ENCODE assay signal across 19 cellular contexts in the genomic region with DNA sequence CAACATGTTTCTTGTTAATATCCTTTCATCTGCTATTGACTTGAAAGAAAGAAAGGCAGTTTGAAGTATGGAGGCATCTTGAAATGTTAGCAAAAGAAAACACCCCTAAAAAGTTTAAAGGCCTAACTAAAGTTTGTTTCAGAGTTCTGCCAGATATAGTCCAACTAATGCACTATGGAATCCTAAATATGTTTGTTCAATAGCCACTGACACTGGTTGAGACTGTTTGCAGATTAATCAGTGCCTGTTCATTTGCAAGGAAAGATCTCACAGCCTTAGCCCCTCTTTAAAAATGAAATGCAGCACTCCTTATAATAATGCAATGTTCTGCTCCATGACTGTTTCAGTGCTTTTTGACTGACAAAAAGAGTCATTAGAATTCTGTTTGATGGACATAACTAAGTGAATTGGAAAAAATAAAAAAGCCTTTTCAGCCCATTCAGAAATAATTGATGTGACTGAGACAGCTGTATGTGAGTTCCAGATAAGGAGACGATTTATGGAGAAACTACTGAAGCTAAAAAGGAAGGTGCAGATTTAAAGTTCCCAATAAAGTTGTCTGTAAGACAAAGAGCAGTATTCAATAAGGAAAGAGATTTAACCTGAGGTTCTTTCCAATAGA.
A peak's percentile ranks its signal among the peaks of the same experiment; 100 is the strongest.
DNase-seq lines count a peak whose midpoint lies in the region; ATAC-seq and TF ChIP-seq lines count a peak whose summit lies in the region.
"Had no signal": no experiment of that assay in that cellular context is flagged by ENCODE, and none has a peak within 500 bp of the region (broad histone marks: within the 10 kb centered on the region; RNA-seq: fewer than 3 reads in every experiment).

No MANE protein-coding gene starts in this region.

- H3K27me3 Mint-ChIP-seq in naive thymus-derived CD4-positive, alpha-beta T cell: no peaks in the 10 kb centered on the region
- H3K27me3 Mint-ChIP-seq: B cell; dendritic cell treated with granulocyte-macrophage colony-stimulating factor and Interleukin-4, amounts not matched to agents 40 ng/mL and 50 ng/mL, for 4 days had no signal

- no peak overlapping the region for H3K4me3 Mint-ChIP-seq in naive thymus-derived CD4-positive, alpha-beta T cell
- H3K4me3 Mint-ChIP-seq: B cell; dendritic cell treated with granulocyte-macrophage colony-stimulating factor and Interleukin-4, amounts not matched to agents 40 ng/mL and 50 ng/mL, for 4 days had no signal

- H3K4me3 ChIP-seq in HAP-1 (no peak overlapping the region), SU-DHL-6 (ENCODE audit: insufficient read depth, low read length, poor library complexity, severe bottlenecking) (no peak overlapping the region), fibroblast of villous mesenchyme (ENCODE audit: low read depth, low read length) (no peak overlapping the region)
- H3K4me3 ChIP-seq in naive thymus-derived CD4-positive, alpha-beta T cell (ENCODE audit: low read length): no peak overlapping the region
- H3K4me3 ChIP-seq: left ventricle myocardium inferior had no signal

- H3K27ac Mint-ChIP-seq in naive thymus-derived CD4-positive, alpha-beta T cell: no peak overlapping the region
- H3K27ac Mint-ChIP-seq: B cell; dendritic cell treated with granulocyte-macrophage colony-stimulating factor and Interleukin-4, amounts not matched to agents 40 ng/mL and 50 ng/mL, for 4 days had no signal

- peaks cover 13% of the 10 kb centered on the region for H3K4me1 ChIP-seq in HAP-1
- H3K4me1 ChIP-seq in naive thymus-derived CD4-positive, alpha-beta T cell (ENCODE audit: control insufficient read depth in 2 of 2, insufficient read depth in 2 of 2, low read length in 2 of 2): no peaks in the 10 kb centered on the region

- DNase-seq in HAP-1 (ENCODE audit: low spot score in 2 of 2) (peak; percentile 10 to 92), fibroblast of villous mesenchyme (ENCODE audit: low read depth) (peak; percentile 10), renal cortical epithelial cell (ENCODE audit: low read depth) (peak; percentile 2)
- DNase-seq in naive thymus-derived CD4-positive, alpha-beta T cell: no peak
- DNase-seq in activated effector memory CD4-positive, alpha-beta T cell treated with anti-CD3 and anti-CD28 coated beads, Interleukin-2, amount 50 U/mL, for 16 hours: no peak
- DNase-seq: activated CD4-positive, alpha-beta T cell treated with anti-CD3 and anti-CD28 coated beads for 4 hours; activated CD8-positive, alpha-beta memory T cell treated with anti-CD3 and anti-CD28 coated beads, Interleukin-2, amount 50 U/mL, for 4 hours; activated gamma-delta T cell; Calu3; left ventricle myocardium inferior; NCI-H1417; NCI-H774; small intestine; stimulated activated CD4-positive, alpha-beta T cell treated with anti-CD3 and anti-CD28 coated beads, Interleukin-4, amount 100 ng/mL, for 4 hours had no signal

- H3K9me3 Mint-ChIP-seq in naive thymus-derived CD4-positive, alpha-beta T cell: peaks cover 0 to 21% (median 8%) of the 10 kb centered on the region in 11 donors
- H3K9me3 Mint-ChIP-seq: dendritic cell treated with granulocyte-macrophage colony-stimulating factor and Interleukin-4, amounts not matched to agents 40 ng/mL and 50 ng/mL, for 4 days had no signal

- TF ChIP-seq CTCF in SU-DHL-6 (IDR thresholded peaks at IDR 0.05; ENCODE audit: insufficient read depth, low read length, poor library complexity, severe bottlenecking): no peak
- TF ChIP-seq CTCF in fibroblast of villous mesenchyme (IDR thresholded peaks at IDR 0.05; ENCODE audit: insufficient read depth, low read depth, low read length): no peak

- no peaks in the 10 kb centered on the region for H3K36me3 Mint-ChIP-seq in naive thymus-derived CD4-positive, alpha-beta T cell

- no peak overlapping the region for H3K4me2 ChIP-seq in SU-DHL-6 (ENCODE audit: low read depth, low read length, poor library complexity, severe bottlenecking)

- intact Hi-C loops in naive thymus-derived CD4-positive, alpha-beta T cell (cut with micrococcal nuclease): no loop called here

- H3K4me1 Mint-ChIP-seq in naive thymus-derived CD4-positive, alpha-beta T cell: no peaks in the 10 kb centered on the region
- H3K4me1 Mint-ChIP-seq: B cell had no signal

- in situ Hi-C loops in HAP-1 (cut with MboI; ENCODE audit: low sequenced_read_pairs): no loop called here

- H3K9ac ChIP-seq in SU-DHL-6 (ENCODE audit: low read length): no peak overlapping the region

- CTCF ChIA-PET in naive thymus-derived CD4-positive, alpha-beta T cell (lab: Charles Lee): no interaction called here

- no peaks in the 10 kb centered on the region for H3K9me2 ChIP-seq in SU-DHL-6 (replicated peaks; ENCODE audit: insufficient read depth, low read length)

- H3K27me3 ChIP-seq in HAP-1 (ENCODE audit: low read depth) (no peaks in the 10 kb centered on the region), SU-DHL-6 (ENCODE audit: low read length) (no peaks in the 10 kb centered on the region)
- no peaks in the 10 kb centered on the region for H3K27me3 ChIP-seq in naive thymus-derived CD4-positive, alpha-beta T cell (ENCODE audit: control insufficient read depth in 2 of 2, insufficient read depth in 2 of 2, low read length in 2 of 2)

- ATAC-seq in naive thymus-derived CD4-positive, alpha-beta T cell: no peak
- ATAC-seq in GM19455 (IDR thresholded peaks at IDR 0.05; ENCODE audit: unreplicated experiment) (no peak), GM21381 (IDR thresholded peaks at IDR 0.05; ENCODE audit: unreplicated experiment) (no peak)

- H3K9me3 ChIP-seq in HAP-1 (no peaks in the 10 kb centered on the region), SU-DHL-6 (ENCODE audit: insufficient read depth, low read length) (no peaks in the 10 kb centered on the region)
- H3K9me3 ChIP-seq in naive thymus-derived CD4-positive, alpha-beta T cell (ENCODE audit: control insufficient read depth in 2 of 3, low read length in 3 of 3): no peaks in the 10 kb centered on the region
- H3K9me3 ChIP-seq: left ventricle myocardium inferior had no signal

- H3K79me2 ChIP-seq in SU-DHL-6 (ENCODE audit: insufficient read depth, low read length): no peaks in the 10 kb centered on the region

- H3K36me3 ChIP-seq in HAP-1 (replicated peaks): no peaks in the 10 kb centered on the region
- no peaks in the 10 kb centered on the region for H3K36me3 ChIP-seq in SU-DHL-6 (ENCODE audit: low read length)
- H3K36me3 ChIP-seq in naive thymus-derived CD4-positive, alpha-beta T cell (ENCODE audit: control insufficient read depth in 2 of 3, insufficient read depth in 3 of 3, low read length in 3 of 3): no peaks in the 10 kb centered on the region
- H3K36me3 ChIP-seq: left ventricle myocardium inferior had no signal

- H2AFZ ChIP-seq in SU-DHL-6 (ENCODE audit: low read depth, low read length, severe bottlenecking): peak overlapping the region; percentile 35

- POLR2A ChIA-PET in naive thymus-derived CD4-positive, alpha-beta T cell (lab: Charles Lee): no interaction called here

- no peaks in the 10 kb centered on the region for H3F3A ChIP-seq in SU-DHL-6 (ENCODE audit: insufficient read depth)

- H3K27ac ChIP-seq in SU-DHL-6 (ENCODE audit: low read depth, low read length): no peak overlapping the region
- no peak overlapping the region for H3K27ac ChIP-seq in naive thymus-derived CD4-positive, alpha-beta T cell (ENCODE audit: low read depth, low read length)
- H3K27ac ChIP-seq: left ventricle myocardium inferior had no signal

- no peaks in the 10 kb centered on the region for H4K20me1 ChIP-seq in SU-DHL-6 (ENCODE audit: low read depth, low read length)

Comparison
In these comparisons a context has a peak if more than half of its experiments do, and no peak if none do; other contexts are left out.
1. DNase-seq: peak in HAP-1 (2 of 2), fibroblast of villous mesenchyme (single experiment) and renal cortical epithelial cell (single experiment); none in naive thymus-derived CD4-positive, alpha-beta T cell (0 of 9) and activated effector memory CD4-positive, alpha-beta T cell treated with anti-CD3 and anti-CD28 coated beads, Interleukin-2, amount 50 U/mL, for 16 hours (single experiment).